8 cellular contexts compared by ENCODE assay signal in the genomic region with DNA sequence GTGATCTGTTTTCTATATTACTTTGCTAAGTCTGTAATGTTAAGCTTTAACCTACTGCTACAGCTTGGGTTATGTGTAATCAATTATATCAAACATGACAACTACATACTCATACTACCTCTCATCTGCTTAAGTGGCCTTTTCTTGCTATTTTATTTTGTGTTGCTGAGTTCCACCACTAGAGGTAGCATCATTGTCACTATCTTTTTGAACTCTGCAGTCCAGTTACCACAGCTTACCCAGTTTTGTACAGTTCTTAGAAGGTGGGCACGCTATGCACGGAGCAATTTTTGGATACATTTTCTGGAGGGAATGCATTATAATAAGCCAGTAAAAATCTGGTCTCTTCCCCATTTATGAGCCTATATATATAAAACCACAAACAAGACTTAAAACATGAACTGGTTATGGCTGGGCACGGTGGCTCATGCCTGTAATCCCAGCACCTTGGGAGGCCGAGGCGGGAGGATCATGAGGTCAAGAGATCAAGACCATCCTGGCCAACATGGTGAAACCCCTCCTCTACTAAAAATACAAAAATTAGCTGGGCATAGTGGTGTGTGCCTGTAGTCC. TPM values are rescaled to one million over a fixed set of nuclear protein-coding genes. Genes with fewer than 3 reads are reported as not detected.
DNase-seq lines count a peak whose midpoint lies in the region; ATAC-seq, FAIRE-seq and TF ChIP-seq lines count a peak whose summit lies in the region.

No MANE protein-coding gene starts in this region.

- WGBS in HepG2 (ENCODE audit: low lambda C conversion rate), result 52% methylated on average over 5 of the region's 5 CpGs

- H3K27me3 Mint-ChIP-seq in brain, result no peaks in the 10 kb centered on the region
- no peaks in the 10 kb centered on the region for H3K27me3 Mint-ChIP-seq in CD8-positive, alpha-beta T cell (ENCODE audit: low read depth)

- H3K4me3 Mint-ChIP-seq in brain, result no peak overlapping the region
- no peak overlapping the region for H3K4me3 Mint-ChIP-seq in CD8-positive, alpha-beta T cell

- H3K36me3 Mint-ChIP-seq in brain, result peaks cover 64% of the 10 kb centered on the region
- peaks cover 4% of the 10 kb centered on the region for H3K36me3 Mint-ChIP-seq in CD8-positive, alpha-beta T cell

- H3K4me3 ChIP-seq in HepG2 (replicated peaks in 1 of 3; ENCODE audit: insufficient read depth in 1 of 3, low read depth in 2 of 3, low read length in 3 of 3), result no peak overlapping the region
- H3K4me3 ChIP-seq in CD8-positive, alpha-beta T cell (ENCODE audit: low read depth, low read length), result no peak overlapping the region

- ATAC-seq in HepG2, result peak; percentile 94
- no peak for ATAC-seq in CD8-positive, alpha-beta T cell

- no peaks in the 10 kb centered on the region for H3K9me3 Mint-ChIP-seq in brain
- peaks cover 2% of the 10 kb centered on the region for H3K9me3 Mint-ChIP-seq in CD8-positive, alpha-beta T cell

- H3K27ac Mint-ChIP-seq in brain, result peak overlapping the region in 1 of 5 experiments; percentile 10
- no peak overlapping the region for H3K27ac Mint-ChIP-seq in CD8-positive, alpha-beta T cell

- H3K9ac ChIP-seq in HepG2 (ENCODE audit: insufficient read depth, low read depth, low read length), result no peak overlapping the region

- CTCF ChIA-PET in HepG2 (lab: Yijun Ruan, JAX; ENCODE audit: low intra/inter-chr PET ratio, low total read pairs), result interaction anchor here (1.2 to 1.9 kb wide), 3 partner anchors 19 to 158 kb away, joined by 5 to 9 read pairs (median 7); no protein-coding TSS in a partner anchor
- CTCF ChIA-PET in CD8-positive, alpha-beta T cell (lab: Charles Lee), result interaction anchor here (0.6 to 2.6 kb wide), 6 partner anchors 9 to 242 kb away, joined by 3 to 11 read pairs (median 3); no protein-coding TSS in a partner anchor

- H3K79me2 ChIP-seq in HepG2 (ENCODE audit: insufficient read depth, low read length), result no peaks in the 10 kb centered on the region

- TF ChIP-seq CTCF in brain (conservative IDR thresholded peaks at IDR 0.05), result peak; percentile 35 to 67
- peak; percentile 71 for TF ChIP-seq CTCF in HepG2 (CRISPR knock-in tag; IDR thresholded peaks at IDR 0.05)
- TF ChIP-seq CTCF in CD8-positive, alpha-beta T cell (IDR thresholded peaks at IDR 0.05), result no peak

- intact Hi-C loops in HepG2 (cut with micrococcal nuclease; ENCODE audit: unreplicated experiment), result loop anchor here (2.0 to 10.0 kb wide), 4 partner anchors 69 to 325 kb away; partner anchors contain the start of gene PYGL
- intact Hi-C loops in CD8-positive, alpha-beta T cell (cut with DNase I, micrococcal nuclease), result loop anchor here (1.0 to 5.0 kb wide), 3 partner anchors 153 to 241 kb away; no protein-coding TSS in a partner anchor

- in situ Hi-C loops in HepG2 (cut with HindIII; ENCODE audit: extremely low pct_ligation_motif_present, low pct_unique_long_range_greater_than_20kb), result loop anchor here (10.0 kb wide), 1 partner anchor 155 kb away; no protein-coding TSS in a partner anchor

- DNase-seq in AML-193 (lab: John Stamatoyannopoulos, UW), result peak; percentile 48 to 52
- DNase-seq in GM18507 (ENCODE audit: extremely low spot score, insufficient read length, low read depth), result peak; percentile 25
- peak; percentile 44 for DNase-seq in NAMALWA (ENCODE audit: low spot score)
- DNase-seq in HepG2 (ENCODE audit: low spot score), result peak; percentile 38
- DNase-seq in NCI-H146 (lab: John Stamatoyannopoulos, UW), result no peak
- DNase-seq in CD8-positive, alpha-beta T cell, result no peak
- no peak for DNase-seq in GM19240 (ENCODE audit: insufficient read length, low spot score)

- no peaks in the 10 kb centered on the region for H3K36me3 ChIP-seq in HepG2 (replicated peaks in 1 of 2; ENCODE audit: control insufficient read depth in 1 of 2, insufficient read depth in 2 of 2, low read length in 2 of 2)
- no peaks in the 10 kb centered on the region for H3K36me3 ChIP-seq in CD8-positive, alpha-beta T cell (ENCODE audit: insufficient read depth, low read length)

- H3K9me3 ChIP-seq in HepG2 (ENCODE audit: low read length), result no peaks in the 10 kb centered on the region
- H3K9me3 ChIP-seq in CD8-positive, alpha-beta T cell (ENCODE audit: low read length), result no peaks in the 10 kb centered on the region

- BruUV-seq in HepG2 (replicated peaks; lab: Mats Ljungman, UMichigan), result no TSS peak

- H2AFZ ChIP-seq in HepG2 (ENCODE audit: low read length), result no peak overlapping the region

- H3K27me3 ChIP-seq in HepG2 (ENCODE audit: control insufficient read depth in 1 of 2, insufficient read depth in 2 of 2, low read length in 2 of 2), result no peaks in the 10 kb centered on the region; a peak in 1 of 5 replicates
- no peaks in the 10 kb centered on the region for H3K27me3 ChIP-seq in CD8-positive, alpha-beta T cell (ENCODE audit: insufficient read depth, low read length)

- no peak for TF ChIP-seq POLR2A in HepG2 (IDR thresholded peaks at IDR 0.05; ENCODE audit: insufficient read depth in 1 of 2, low read depth in 2 of 2, low read length in 2 of 2)

- no peak overlapping the region for H3K4me2 ChIP-seq in HepG2 (ENCODE audit: low read depth, low read length)

- H3K4me1 ChIP-seq in HepG2 (ENCODE audit: insufficient read depth, low read length), result peaks cover 10% of the 10 kb centered on the region
- no peaks in the 10 kb centered on the region for H3K4me1 ChIP-seq in CD8-positive, alpha-beta T cell (ENCODE audit: insufficient read depth, low read length)

- no peak overlapping the region for H3K27ac ChIP-seq in HepG2 (ENCODE audit: extremely low read length, insufficient read depth, low read length)
- no peak overlapping the region for H3K27ac ChIP-seq in CD8-positive, alpha-beta T cell (ENCODE audit: low read depth, low read length)

- H3K4me1 Mint-ChIP-seq in brain, result peaks cover 11% of the 10 kb centered on the region
- no peaks in the 10 kb centered on the region for H3K4me1 Mint-ChIP-seq in CD8-positive, alpha-beta T cell (ENCODE audit: low read depth)

- POLR2A ChIA-PET in HepG2 (lab: Yijun Ruan, JAX), result no interaction called here
- POLR2A ChIA-PET in CD8-positive, alpha-beta T cell (lab: Charles Lee), result interaction anchor here (0.9 kb wide), 1 partner anchor 246 kb away, joined by 6 read pairs; no protein-coding TSS in a partner anchor

- TF ChIP-seq EP300 in HepG2 (IDR thresholded peaks at IDR 0.05; ENCODE audit: low read depth in 2 of 2, low read length in 2 of 2) (no peak), HepG2 (CRISPR knock-in tag; IDR thresholded peaks at IDR 0.05; ENCODE audit: borderline replicate concordance) (no peak)

- peak; percentile 78 for FAIRE-seq in GM18507 (lab: Jason Lieb, UNC)
- FAIRE-seq in HepG2 (lab: Jason Lieb, UNC), result peak; percentile 82

- TF ChIP-seq RAD21 in HepG2 (CRISPR knock-in tag; IDR thresholded peaks at IDR 0.05), result no peak

- H4K20me1 ChIP-seq in HepG2 (ENCODE audit: insufficient read depth, low read length), result no peaks in the 10 kb centered on the region

RNA-seq across cellular contexts. Expression of gene SAV1, which starts 48.5 kb away (rescaled TPM):
- 13.2 TPM for polyA plus RNA-seq in brain (ENCODE audit: insufficient read depth, low read depth, low replicate concordance)
- 8.1 and 8.2 TPM in 2 replicates for total RNA-seq in HepG2 (2016; rRNA removed; fragmentation: Illumina TruSeq; extraction: Trizol)
- 5.7 and 6.1 TPM in 2 replicates for total RNA-seq in HepG2 (2016; cell fraction: cytosol; rRNA removed; fragmentation: Illumina TruSeq; extraction: Trizol; ENCODE audit: low read depth)
- 8.2 and 10.4 TPM in 2 replicates for total RNA-seq in HepG2 (2016; cell fraction: insoluble cytoplasmic fraction; rRNA removed; fragmentation: Illumina TruSeq; extraction: Trizol)
- total RNA-seq in HepG2 (2016; cell fraction: membrane; rRNA removed; fragmentation: Illumina TruSeq; extraction: Trizol), result 14.1 and 14.6 TPM in 2 replicates
- total RNA-seq in HepG2 (2016; cell fraction: nucleus; rRNA removed; fragmentation: Illumina TruSeq; extraction: Trizol), result 8.7 and 12.4 TPM in 2 replicates
- 6.2 and 7.3 TPM in 2 replicates for polyA plus RNA-seq in HepG2 (2011; rRNA removed)
- polyA plus RNA-seq in HepG2 (2011; cell fraction: cytosol; rRNA removed), result 3.8 and 5.5 TPM in 2 replicates
- 1.7 and 3.1 TPM in 2 replicates for polyA plus RNA-seq in HepG2 (2011; cell fraction: nucleus; rRNA removed)
- 8.6 and 11.5 TPM in 2 replicates for polyA plus RNA-seq in HepG2 (2012)
- polyA plus RNA-seq in HepG2 (2016; cell fraction: cytosol; fragmentation: Illumina TruSeq; extraction: Trizol; ENCODE audit: low read depth), result 6.8 and 7.8 TPM in 2 replicates
- polyA plus RNA-seq in HepG2 (2016; cell fraction: insoluble cytoplasmic fraction; fragmentation: Illumina TruSeq; extraction: Trizol; ENCODE audit: low read depth), result 12.2 and 17.2 TPM in 2 replicates
- polyA plus RNA-seq in HepG2 (2016; cell fraction: membrane; fragmentation: Illumina TruSeq; extraction: Trizol; ENCODE audit: low read depth), result 17.1 and 18.9 TPM in 2 replicates
- polyA plus RNA-seq in HepG2 (2016; cell fraction: nucleus; fragmentation: Illumina TruSeq; extraction: Trizol; ENCODE audit: insufficient read depth, low read depth), result 9.8 and 9.9 TPM in 2 replicates
- 2.9 and 12.9 TPM in 2 replicates for polyA minus RNA-seq in HepG2 (2011; rRNA and poly(A)+ RNA removed; ENCODE audit: low replicate concordance)
- polyA minus RNA-seq in HepG2 (2011; cell fraction: cytosol; rRNA and poly(A)+ RNA removed), result 5.4 and 6.7 TPM in 2 replicates
- polyA minus RNA-seq in HepG2 (2011; cell fraction: nucleus; rRNA and poly(A)+ RNA removed), result 16.2 and 17.7 TPM in 2 replicates
- total RNA-seq in CD8-positive, alpha-beta T cell, result 10 to 100 TPM; 13.1 to 13.4 TPM

RNA-seq across cellular contexts. Expression of gene ATL1, which starts 59.7 kb away (rescaled TPM):
- 38.7 TPM for polyA plus RNA-seq in brain (ENCODE audit: insufficient read depth, low read depth, low replicate concordance)
- total RNA-seq in HepG2 (2016; rRNA removed; fragmentation: Illumina TruSeq; extraction: Trizol), result 0.45 and 0.60 TPM in 2 replicates
- 0.18 and 0.61 TPM in 2 replicates for total RNA-seq in HepG2 (2016; cell fraction: cytosol; rRNA removed; fragmentation: Illumina TruSeq; extraction: Trizol; ENCODE audit: low read depth)
- 0.54 and 0.85 TPM in 2 replicates for total RNA-seq in HepG2 (2016; cell fraction: insoluble cytoplasmic fraction; rRNA removed; fragmentation: Illumina TruSeq; extraction: Trizol)
- total RNA-seq in HepG2 (2016; cell fraction: membrane; rRNA removed; fragmentation: Illumina TruSeq; extraction: Trizol), result 0.31 and 0.46 TPM in 2 replicates
- 0.75 and 0.85 TPM in 2 replicates for total RNA-seq in HepG2 (2016; cell fraction: nucleus; rRNA removed; fragmentation: Illumina TruSeq; extraction: Trizol)
- 0.65 and 0.71 TPM in 2 replicates for polyA plus RNA-seq in HepG2 (2011; rRNA removed)
- polyA plus RNA-seq in HepG2 (2011; cell fraction: cytosol; rRNA removed), result 0.43 and 1.1 TPM in 2 replicates
- polyA plus RNA-seq in HepG2 (2011; cell fraction: nucleus; rRNA removed), result 0.31 and 0.35 TPM in 2 replicates
- polyA plus RNA-seq in HepG2 (2012), result 0.79 and 1.1 TPM in 2 replicates
- polyA plus RNA-seq in HepG2 (2016; cell fraction: cytosol; fragmentation: Illumina TruSeq; extraction: Trizol; ENCODE audit: low read depth), result 0.08 TPM in 1 of 2 replicates, not detected in the other
- 0.56 and 0.61 TPM in 2 replicates for polyA plus RNA-seq in HepG2 (2016; cell fraction: insoluble cytoplasmic fraction; fragmentation: Illumina TruSeq; extraction: Trizol; ENCODE audit: low read depth)
- 0.14 and 0.19 TPM in 2 replicates for polyA plus RNA-seq in HepG2 (2016; cell fraction: membrane; fragmentation: Illumina TruSeq; extraction: Trizol; ENCODE audit: low read depth)
- 0.72 and 0.83 TPM in 2 replicates for polyA plus RNA-seq in HepG2 (2016; cell fraction: nucleus; fragmentation: Illumina TruSeq; extraction: Trizol; ENCODE audit: insufficient read depth, low read depth)
- polyA minus RNA-seq in HepG2 (2011; rRNA and poly(A)+ RNA removed; ENCODE audit: low replicate concordance), result 0.33 and 3.5 TPM in 2 replicates
- 1.2 and 1.4 TPM in 2 replicates for polyA minus RNA-seq in HepG2 (2011; cell fraction: cytosol; rRNA and poly(A)+ RNA removed)
- polyA minus RNA-seq in HepG2 (2011; cell fraction: nucleus; rRNA and poly(A)+ RNA removed), result 1.4 and 1.9 TPM in 2 replicates
- 1 to 10 TPM; 1.4 to 4.0 TPM for total RNA-seq in CD8-positive, alpha-beta T cell

Comparison
In these comparisons a context has a peak if more than half of its experiments do, and no peak if none do; other contexts are left out.
1. DNase-seq: peak in AML-193 (2 of 2), GM18507 (single experiment), NAMALWA (single experiment) and HepG2 (single experiment); none in NCI-H146 (single experiment), CD8-positive, alpha-beta T cell (0 of 7) and GM19240 (single experiment).